Comparison of ENCODE assay signal across 12 cellular contexts in genomic region chr11:61769169-61769920, GRCh38. TPM values are rescaled to one million over a fixed set of nuclear protein-coding genes. Genes with fewer than 3 reads are reported as not detected.
DNase-seq lines count a peak whose midpoint lies in the region; TF ChIP-seq lines count a peak whose summit lies in the region.
"Had no signal": no experiment of that assay in that cellular context is flagged by ENCODE, and none has a peak within 500 bp of the region (broad histone marks: within the 10 kb centered on the region; RNA-seq: fewer than 3 reads in every experiment).

No MANE protein-coding gene starts in this region.

- 83 to 89% methylated on average over 9 to 33 of the region's 33 CpGs for WGBS in endodermal cell (ENCODE audit: insufficient coverage in 1 of 2, insufficient read length in 1 of 2), 2 experiments

- H3K27me3 ChIP-seq in endodermal cell (ENCODE audit: control insufficient read depth, insufficient read depth, low read length, poor library complexity, severe bottlenecking), result no peaks in the 10 kb centered on the region

- no peak overlapping the region for H3K4me3 ChIP-seq in HFF-Myc (replicated peaks; ENCODE audit: low read depth, low read length)
- no peak overlapping the region for H3K4me3 ChIP-seq in endodermal cell (ENCODE audit: low read length)
- H3K4me3 ChIP-seq: mucosa of descending colon had no signal

- H3K9me3 Mint-ChIP-seq in endodermal cell, result no peaks in the 10 kb centered on the region

- no peaks in the 10 kb centered on the region for H3K4me1 ChIP-seq in endodermal cell (ENCODE audit: control insufficient read depth, insufficient read depth, low read length)

- peaks cover 7% of the 10 kb centered on the region for H3K4me1 Mint-ChIP-seq in endodermal cell

- H3K4me3 Mint-ChIP-seq in endodermal cell, result no peak overlapping the region

- peak overlapping the region; percentile 44 for H3K27ac Mint-ChIP-seq in endodermal cell

- in situ Hi-C loops in ACHN (cut with HindIII; ENCODE audit: low pct_ligation_motif_present, low pct_unique_long_range_greater_than_20kb, low sequenced_read_pairs), result no loop called here

- no peaks in the 10 kb centered on the region for H3K36me3 ChIP-seq in endodermal cell (ENCODE audit: control insufficient read depth, insufficient read depth, low read length)

- H3K27me3 Mint-ChIP-seq in endodermal cell (ENCODE audit: insufficient read depth), result no peaks in the 10 kb centered on the region

- no peak overlapping the region for H3K9ac ChIP-seq in endodermal cell (ENCODE audit: extremely low read depth, low read length, poor library complexity, severe bottlenecking)

- TF ChIP-seq CTCF in HFF-Myc (IDR thresholded peaks at IDR 0.05; ENCODE audit: low read depth, low read length, missing control alignments), result peak; percentile 12
- TF ChIP-seq CTCF in endodermal cell (conservative IDR thresholded peaks at IDR 0.05), result peak; percentile 72

- DNase-seq in HFF-Myc (ENCODE audit: extremely low read depth, low read depth) (no peak), endodermal cell (no peak), substantia nigra (lab: John Stamatoyannopoulos, UW) (no peak), SW480 (ENCODE audit: low spot score) (no peak), ACHN (no peak), NCI-H2029 treated with DMSO at 0.1 percent for 48 hours (lab: John Stamatoyannopoulos, UW) (no peak)
- DNase-seq: activated CD8-positive, alpha-beta memory T cell treated with anti-CD3 and anti-CD28 coated beads for 24 hours; anterior cingulate cortex; GDM1; stimulated activated CD4-positive, alpha-beta T cell treated with anti-CD3 and anti-CD28 coated beads, Interleukin-15, amount 100 ng/mL, for 24 hours; SW 1271 had no signal

- H3K9me3 ChIP-seq in endodermal cell (ENCODE audit: control insufficient read depth, low read length), result no peaks in the 10 kb centered on the region
- H3K9me3 ChIP-seq: mucosa of descending colon had no signal

- no peaks in the 10 kb centered on the region for H3K36me3 Mint-ChIP-seq in endodermal cell (ENCODE audit: low read depth)

- H3K27ac ChIP-seq in endodermal cell (ENCODE audit: low read depth, low read length) (no peak overlapping the region), substantia nigra (ENCODE audit: low read depth, low read length, poor library complexity, severe bottlenecking) (peak overlapping the region; percentile 82)

RNA-seq across cellular contexts. Expression of gene MYRF, which starts 16.9 kb away (rescaled TPM):
- total RNA-seq in endodermal cell, result 10 to 100 TPM; 30.3 to 61.7 TPM
- polyA plus RNA-seq in endodermal cell (2013, experiment 1 of 2), result 16.6 TPM
- polyA plus RNA-seq in endodermal cell (2013, experiment 2 of 2), result 14.9 TPM

RNA-seq across cellular contexts. Expression of gene TMEM258, which starts 23.1 kb away (rescaled TPM):
- total RNA-seq in endodermal cell, result 100 to 1,000 TPM; 174 to 180 TPM
- polyA plus RNA-seq in endodermal cell (2013, experiment 1 of 2), result 351 TPM
- 284 TPM for polyA plus RNA-seq in endodermal cell (2013, experiment 2 of 2)

RNA-seq across cellular contexts. Expression of gene FEN1, which starts 23.4 kb away (rescaled TPM):
- 10 to 100 TPM; 66.7 to 81.8 TPM for total RNA-seq in endodermal cell
- polyA plus RNA-seq in endodermal cell (2013, experiment 1 of 2), result 52.7 TPM
- 49.1 TPM for polyA plus RNA-seq in endodermal cell (2013, experiment 2 of 2)

RNA-seq across cellular contexts. Expression of gene FADS1, which starts 47.5 kb away (rescaled TPM):
- 100 to 1,000 TPM; 127 to 138 TPM for total RNA-seq in endodermal cell
- 197 TPM for polyA plus RNA-seq in endodermal cell (2013, experiment 1 of 2)
- 191 TPM for polyA plus RNA-seq in endodermal cell (2013, experiment 2 of 2)

RNA-seq across cellular contexts. Expression of gene FADS2, which starts 58.8 kb away (rescaled TPM):
- 100 to 1,000 TPM; 344 to 381 TPM for total RNA-seq in endodermal cell
- 632 TPM for polyA plus RNA-seq in endodermal cell (2013, experiment 1 of 2)
- 646 TPM for polyA plus RNA-seq in endodermal cell (2013, experiment 2 of 2)
